ENCODE assay signal across 10 cellular contexts in the genomic region with DNA sequence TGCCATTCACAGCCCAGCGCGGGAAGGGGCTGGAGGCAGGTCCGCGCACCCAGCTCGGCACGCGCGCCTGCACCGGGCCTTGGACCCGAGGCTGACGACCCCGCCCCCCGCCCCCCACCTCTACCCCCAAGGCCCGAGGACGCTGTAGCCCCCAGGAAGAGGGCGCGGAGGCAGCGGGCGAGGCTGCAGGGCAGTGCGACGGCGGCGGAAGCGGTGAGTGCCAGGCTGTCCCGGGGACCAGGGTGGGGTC. TPM values are rescaled to one million over a fixed set of nuclear protein-coding genes. Genes with fewer than 3 reads are reported as not detected.
DNase-seq lines count a peak whose midpoint lies in the region; ATAC-seq and TF ChIP-seq lines count a peak whose summit lies in the region.
"Had no signal": no experiment of that assay in that cellular context is flagged by ENCODE, and none has a peak within 500 bp of the region (broad histone marks: within the 10 kb centered on the region; RNA-seq: fewer than 3 reads in every experiment).

No MANE protein-coding gene starts in this region.

- no peaks in the 10 kb centered on the region for H3K27me3 ChIP-seq in CD8-positive, alpha-beta T cell (ENCODE audit: insufficient read depth, low read length)
- H3K27me3 ChIP-seq in HCT116 (ENCODE audit: insufficient read depth, low read length) (no peaks in the 10 kb centered on the region), osteoblast (ENCODE audit: insufficient read depth, low read length) (no peaks in the 10 kb centered on the region)

- TF ChIP-seq POLR2A in HCT116 (IDR thresholded peaks at IDR 0.05; ENCODE audit: borderline replicate concordance, extremely low read depth, insufficient read depth, insufficient read length), result no peak

- no peak for TF ChIP-seq RAD21 in HCT116 (IDR thresholded peaks at IDR 0.05; ENCODE audit: low read depth)

- H3K4me1 ChIP-seq in CD8-positive, alpha-beta T cell (ENCODE audit: insufficient read depth, low read length), result peaks cover 41% of the 10 kb centered on the region
- H3K4me1 ChIP-seq in HCT116 (ENCODE audit: control insufficient read depth in 1 of 2, insufficient read depth in 2 of 2, low read length in 2 of 2) (peaks cover 20 to 50% of the 10 kb centered on the region in 2 experiments; a peak in 3 of 4 replicates), osteoblast (ENCODE audit: insufficient read depth, low read length) (peaks cover 9% of the 10 kb centered on the region)

- H3K36me3 ChIP-seq in CD8-positive, alpha-beta T cell (ENCODE audit: insufficient read depth, low read length), result peaks cover 17% of the 10 kb centered on the region
- H3K36me3 ChIP-seq in HCT116 (ENCODE audit: control insufficient read depth in 1 of 2, insufficient read depth in 2 of 2, low read length in 2 of 2), result peaks cover 3 to 22% of the 10 kb centered on the region in 2 experiments; a peak in 2 of 4 replicates
- peaks cover 20% of the 10 kb centered on the region for H3K36me3 ChIP-seq in osteoblast (ENCODE audit: insufficient read depth, low read length)

- H2AFZ ChIP-seq in HCT116 (ENCODE audit: low read depth, low read length, poor library complexity, severe bottlenecking) (no peak overlapping the region), osteoblast (ENCODE audit: low read length) (no peak overlapping the region)

- POLR2A ChIA-PET in CD8-positive, alpha-beta T cell (lab: Charles Lee), result interaction anchor here (0.8 to 5.2 kb wide), 11 partner anchors 10 to 185 kb away, joined by 3 to 73 read pairs (median 10); a partner anchor contains a TSS
- POLR2A ChIA-PET in HCT116 (lab: Charles Lee), result no interaction called here

- no peaks in the 10 kb centered on the region for H4K20me1 ChIP-seq in HCT116 (ENCODE audit: insufficient read depth)
- peaks cover 28% of the 10 kb centered on the region for H4K20me1 ChIP-seq in osteoblast (ENCODE audit: insufficient read depth, low read length)

- H3K4me3 Mint-ChIP-seq in CD8-positive, alpha-beta T cell, result peak overlapping the region; percentile 92

- peak overlapping the region; percentile 80 for H3K4me3 ChIP-seq in CD8-positive, alpha-beta T cell (ENCODE audit: low read depth, low read length)
- H3K4me3 ChIP-seq in HCT116 (replicated peaks in 1 of 2; ENCODE audit: low read depth in 1 of 2, low read length in 2 of 2) (peak overlapping the region; percentile 42 to 52), coronary artery (peak overlapping the region; percentile 78), osteoblast (ENCODE audit: insufficient read depth, low read length) (no peak overlapping the region)

- no peaks in the 10 kb centered on the region for H3K9me3 ChIP-seq in CD8-positive, alpha-beta T cell (ENCODE audit: low read length)
- no peaks in the 10 kb centered on the region for H3K9me3 ChIP-seq in HCT116 (ENCODE audit: control insufficient read depth in 1 of 2, insufficient read depth in 1 of 2, low read depth in 1 of 2, low read length in 2 of 2)
- H3K9me3 ChIP-seq in osteoblast (ENCODE audit: low read depth, low read length), result no peaks in the 10 kb centered on the region

- H3K27ac Mint-ChIP-seq in CD8-positive, alpha-beta T cell, result peak overlapping the region; percentile 91

- no peaks in the 10 kb centered on the region for H3K27me3 Mint-ChIP-seq in CD8-positive, alpha-beta T cell (ENCODE audit: low read depth)

- H3K9me2 ChIP-seq in HCT116 (ENCODE audit: insufficient read depth), result no peaks in the 10 kb centered on the region

- H3K27ac ChIP-seq in CD8-positive, alpha-beta T cell (ENCODE audit: low read depth, low read length), result peak overlapping the region; percentile 70
- H3K27ac ChIP-seq in HCT116 (ENCODE audit: low read depth, low read length) (peak overlapping the region; percentile 84), coronary artery (peak overlapping the region in 1 of 2 donors; percentile 93), osteoblast (ENCODE audit: low read depth, low read length) (no peak overlapping the region)

- peak overlapping the region; percentile 66 for H3K4me2 ChIP-seq in HCT116 (ENCODE audit: low read length)
- H3K4me2 ChIP-seq in osteoblast (ENCODE audit: insufficient read depth, low read length), result no peak overlapping the region

- H3K9ac ChIP-seq in HCT116 (ENCODE audit: low read length), result peak overlapping the region; percentile 56

- no peaks in the 10 kb centered on the region for H3K9me3 Mint-ChIP-seq in CD8-positive, alpha-beta T cell

- no TSS peak for BruUV-seq in HCT116 (replicated peaks; lab: Mats Ljungman, UMichigan)

- CTCF ChIA-PET in CD8-positive, alpha-beta T cell (lab: Charles Lee), result interaction anchor here (1.5 to 4.7 kb wide), 5 partner anchors 8 to 236 kb away, joined by 5 to 44 read pairs (median 9); a partner anchor contains a TSS
- CTCF ChIA-PET in HCT116 (lab: Charles Lee), result no interaction called here

- H3K79me2 ChIP-seq in HCT116 (ENCODE audit: insufficient read depth, low read length), result peaks cover 32% of the 10 kb centered on the region
- H3K79me2 ChIP-seq in osteoblast (ENCODE audit: insufficient read depth, low read length), result peaks cover 11% of the 10 kb centered on the region

- no peak for ATAC-seq in CD8-positive, alpha-beta T cell
- ATAC-seq in HCT116, result no peak
- no peak for ATAC-seq in HG03045 (IDR thresholded peaks at IDR 0.05; ENCODE audit: unreplicated experiment)

- RAD21 ChIA-PET in HCT116 (lab: Charles Lee; ENCODE audit: low non-redundant PET in 1 of 2, low total read pairs in 2 of 2, uncharacterized antibody in 2 of 2, unreplicated experiment in 2 of 2), result no interaction called here

- intact Hi-C loops in CD8-positive, alpha-beta T cell (cut with DNase I, micrococcal nuclease), result loop anchor here (2.0 to 5.0 kb wide), 8 partner anchors 13 to 200 kb away; a partner anchor contains a TSS
- intact Hi-C loops in HCT116 (cut with micrococcal nuclease), result loop anchor here (10.0 kb wide), 1 partner anchor 127 kb away; a partner anchor contains a TSS

- no peak for DNase-seq in CD8-positive, alpha-beta T cell
- DNase-seq in HCT116 (ENCODE audit: low read depth, low spot score) (no peak), coronary artery (ENCODE audit: low spot score) (no peak), osteoblast (ENCODE audit: insufficient read length, low spot score, missing footprints) (peak; percentile 73), HPDE6-E6E7 (ENCODE audit: extremely low spot score) (no peak), cerebellum (ENCODE audit: low spot score) (no peak), SW 1271 (lab: John Stamatoyannopoulos, UW) (no peak)
- DNase-seq: DMS 273 treated with DMSO at 0.1 percent for 48 hours, NCI-H524 had no signal

- peaks cover 24% of the 10 kb centered on the region for H3K4me1 Mint-ChIP-seq in CD8-positive, alpha-beta T cell (ENCODE audit: low read depth)

- no peak for TF ChIP-seq CTCF in CD8-positive, alpha-beta T cell (IDR thresholded peaks at IDR 0.05)
- no peak for TF ChIP-seq CTCF in HCT116 (IDR thresholded peaks at IDR 0.05 in 2 of 3, conservative IDR thresholded peaks at IDR 0.05 in 1 of 3; ENCODE audit: borderline replicate concordance in 1 of 3, insufficient read depth in 1 of 3, low read depth in 2 of 3, low read length in 2 of 3)
- TF ChIP-seq CTCF in coronary artery (IDR thresholded peaks at IDR 0.05), result no peak
- no peak for TF ChIP-seq CTCF in osteoblast (IDR thresholded peaks at IDR 0.05; ENCODE audit: extremely low read depth, low read depth, low read length)

- H3K36me3 Mint-ChIP-seq in CD8-positive, alpha-beta T cell, result peaks cover 24% of the 10 kb centered on the region

TF ChIP-seq in HCT116, 20 proteins besides CTCF, POLR2A, EP300 and RAD21:
- TF ChIP-seq POLR2AphosphoS5 (IDR thresholded peaks at IDR 0.05; ENCODE audit: low read depth, low read length), result no peak
- no peak for TF ChIP-seq CEBPB (IDR thresholded peaks at IDR 0.05; ENCODE audit: low read depth)
- TF ChIP-seq ZFX (IDR thresholded peaks at IDR 0.05), result no peak

RNA-seq across cellular contexts. Expression of a gene that starts 1.2 kb away (rescaled TPM):
- total RNA-seq in CD8-positive, alpha-beta T cell, result 100 to 1,000 TPM; 118 to 123 TPM
- total RNA-seq in HCT116 (2021; ENCODE audit: unreplicated experiment) (27.4 TPM), osteoblast (1.8 and 2.9 TPM in 2 replicates), cerebellum (9.3 TPM)
- polyA plus RNA-seq in HCT116 (2012), result 20.3 and 24.1 TPM in 2 replicates

RNA-seq across cellular contexts. Expression of a gene that starts 2.0 kb away (rescaled TPM):
- 10 to 100 TPM; 79.3 to 90.0 TPM for total RNA-seq in CD8-positive, alpha-beta T cell
- 121 TPM for total RNA-seq in HCT116 (2021; ENCODE audit: unreplicated experiment)
- 69.7 and 77.1 TPM in 2 replicates for polyA plus RNA-seq in HCT116 (2012)
- 27.5 and 29.5 TPM in 2 replicates for total RNA-seq in osteoblast
- 6.6 TPM for total RNA-seq in cerebellum

RNA-seq across cellular contexts. Expression of a gene that starts 29.8 kb away (rescaled TPM):
- total RNA-seq in CD8-positive, alpha-beta T cell, result 10 to 100 TPM; 25.5 to 25.7 TPM
- 30.6 TPM for total RNA-seq in HCT116 (2021; ENCODE audit: unreplicated experiment)
- polyA plus RNA-seq in HCT116 (2012), result 18.5 and 21.0 TPM in 2 replicates
- total RNA-seq in osteoblast, result 15.6 and 18.8 TPM in 2 replicates
- total RNA-seq in cerebellum, result 14.3 TPM

RNA-seq across cellular contexts. Expression of a gene that starts 29.8 kb away (rescaled TPM):
- 10 to 100 TPM; 25.1 to 28.6 TPM for total RNA-seq in CD8-positive, alpha-beta T cell
- total RNA-seq in HCT116 (2021; ENCODE audit: unreplicated experiment), result 53.7 TPM
- 36.3 and 39.8 TPM in 2 replicates for polyA plus RNA-seq in HCT116 (2012)
- total RNA-seq in osteoblast, result 21.7 and 23.0 TPM in 2 replicates
- total RNA-seq in cerebellum, result 17.3 TPM

RNA-seq across cellular contexts. Expression of a gene that starts 41.2 kb away (rescaled TPM):
- 1 to 10 TPM; 2.0 to 3.0 TPM for total RNA-seq in CD8-positive, alpha-beta T cell
- total RNA-seq in HCT116 (2021; ENCODE audit: unreplicated experiment), result 147 TPM
- 342 and 380 TPM in 2 replicates for polyA plus RNA-seq in HCT116 (2012)
- 2.1 and 2.9 TPM in 2 replicates for total RNA-seq in osteoblast
- total RNA-seq in cerebellum, result 0.82 TPM
